In genomic region chr1:37498872-37499617, GRCh38 we compare ENCODE assay signal across 11 cellular contexts. TPM values are rescaled to one million over a fixed set of nuclear protein-coding genes. Genes with fewer than 3 reads are reported as not detected.
DNase-seq lines count a peak whose midpoint lies in the region; ATAC-seq, FAIRE-seq and TF ChIP-seq lines count a peak whose summit lies in the region.
"Had no signal": no experiment of that assay in that cellular context is flagged by ENCODE, and none has a peak within 500 bp of the region (broad histone marks: within the 10 kb centered on the region; RNA-seq: fewer than 3 reads in every experiment).

No MANE protein-coding gene starts in this region.

- H3K9me3 Mint-ChIP-seq in progenitor cell of endocrine pancreas (ENCODE audit: low read depth) (no peaks in the 10 kb centered on the region), immature natural killer cell (no peaks in the 10 kb centered on the region)

- no peak overlapping the region for H3K4me3 ChIP-seq in fibroblast of mammary gland (ENCODE audit: control insufficient read depth, low read depth, low read length)

- ATAC-seq in GM18498 (IDR thresholded peaks at IDR 0.05; ENCODE audit: unreplicated experiment): no peak

- peak overlapping the region; percentile 31 for H3K27ac Mint-ChIP-seq in progenitor cell of endocrine pancreas
- H3K27ac Mint-ChIP-seq in immature natural killer cell: no peak overlapping the region

- TF ChIP-seq CTCF in fibroblast of mammary gland (conservative IDR thresholded peaks at IDR 0.05; ENCODE audit: control insufficient read depth, insufficient read depth, low read depth, low read length) (no peak), progenitor cell of endocrine pancreas (IDR thresholded peaks at IDR 0.05; ENCODE audit: unreplicated experiment) (no peak)

- H3K27me3 Mint-ChIP-seq in progenitor cell of endocrine pancreas (no peaks in the 10 kb centered on the region), immature natural killer cell (ENCODE audit: low read depth in 3 of 3) (peaks cover 0 to 2% (median 0%) of the 10 kb centered on the region in 3 donors)

- H3K36me3 Mint-ChIP-seq in progenitor cell of endocrine pancreas (ENCODE audit: insufficient read depth): peaks cover 14% of the 10 kb centered on the region
- peaks cover 4 to 31% (median 10%) of the 10 kb centered on the region in 3 donors for H3K36me3 Mint-ChIP-seq in immature natural killer cell

- peak; percentile 42 for FAIRE-seq in RCC 7860 (lab: Jason Lieb, UNC)
- FAIRE-seq: endometrium had no signal

- H3K4me3 Mint-ChIP-seq in progenitor cell of endocrine pancreas (ENCODE audit: low read depth): no peak overlapping the region
- H3K4me3 Mint-ChIP-seq in immature natural killer cell: no peak overlapping the region

- DNase-seq in ELR (ENCODE audit: low read depth) (peak; percentile 79), RCC 7860 (ENCODE audit: low spot score) (peak; percentile 73), fibroblast of mammary gland (ENCODE audit: low read depth) (peak; percentile 81), progenitor cell of endocrine pancreas (ENCODE audit: low spot score, unreplicated experiment) (no peak), iPS-NIHi7 (ENCODE audit: extremely low spot score) (no peak), immature natural killer cell (no peak), NCI-H345 treated with DMSO at 0.1 percent for 48 hours (lab: John Stamatoyannopoulos, UW; ENCODE audit: unreplicated experiment) (no peak)
- DNase-seq: activated CD4-positive, alpha-beta T cell treated with anti-CD3 and anti-CD28 coated beads, Interleukin-2, amount 50 U/mL, for 4 hours; NCI-H1436 had no signal

- H3K4me1 Mint-ChIP-seq in progenitor cell of endocrine pancreas (ENCODE audit: low read depth) (no peaks in the 10 kb centered on the region), immature natural killer cell (peaks cover 3 to 6% of the 10 kb centered on the region in 2 donors)

RNA-seq across cellular contexts. Expression of gene MEAF6, which starts 15.5 kb away (rescaled TPM):
- total RNA-seq in progenitor cell of endocrine pancreas: 78.2 and 83.1 TPM in 2 replicates
- 100 to 1,000 TPM; 147 to 185 (median 181) TPM for polyA plus RNA-seq in immature natural killer cell

RNA-seq across cellular contexts. Expression of gene ZC3H12A, which starts 24.7 kb away (rescaled TPM):
- 3.0 TPM in 2 replicates for total RNA-seq in progenitor cell of endocrine pancreas
- 10 to 100 TPM in 2 of 3 donors, 1 to 10 TPM in 1; 9.6 to 14.6 (median 13.1) TPM for polyA plus RNA-seq in immature natural killer cell

RNA-seq across cellular contexts. Expression of gene SNIP1, which starts 55.0 kb away (rescaled TPM):
- total RNA-seq in progenitor cell of endocrine pancreas: 17.1 and 18.2 TPM in 2 replicates
- polyA plus RNA-seq in immature natural killer cell: 10 to 100 TPM in 1 of 3 donors, 1 to 10 TPM in 2; 2.1 to 10.8 (median 3.2) TPM

RNA-seq across cellular contexts. Expression of gene DNALI1, which starts 57.7 kb away (rescaled TPM):
- 72.1 and 75.4 TPM in 2 replicates for total RNA-seq in progenitor cell of endocrine pancreas
- polyA plus RNA-seq in immature natural killer cell: not detected

Comparison
In these comparisons a context has a peak if more than half of its experiments do, and no peak if none do; other contexts are left out.
1. DNase-seq: peak in ELR (single experiment), RCC 7860 (single experiment) and fibroblast of mammary gland (single experiment); none in progenitor cell of endocrine pancreas (single experiment), iPS-NIHi7 (single experiment), immature natural killer cell (0 of 3) and NCI-H345 treated with DMSO at 0.1 percent for 48 hours (single experiment).